In genomic region chr14:31229638-31230229, GRCh38 we compare ENCODE assay signal across 8 cellular contexts. TPM values are rescaled to one million over a fixed set of nuclear protein-coding genes. Genes with fewer than 3 reads are reported as not detected.
A peak's percentile ranks its signal among the peaks of the same experiment; 100 is the strongest.
DNase-seq lines count a peak whose midpoint lies in the region; ATAC-seq and TF ChIP-seq lines count a peak whose summit lies in the region.

No MANE protein-coding gene starts in this region.

- H3K36me3 Mint-ChIP-seq in activated CD8-positive, alpha-beta memory T cell treated with anti-CD3 and anti-CD28 coated beads, Interleukin-2, amount 10 ng/mL, durations not matched to agents 7 days and 5 days = no peaks in the 10 kb centered on the region

- TF ChIP-seq POLR2A in body of pancreas (IDR thresholded peaks at IDR 0.05) (peak in 2 of 3 donors; percentile 68 to 76), testis (IDR thresholded peaks at IDR 0.05) (no peak)

- H3K4me1 Mint-ChIP-seq in activated CD8-positive, alpha-beta memory T cell treated with anti-CD3 and anti-CD28 coated beads, Interleukin-2, amount 10 ng/mL, durations not matched to agents 7 days and 5 days = peaks cover 8% of the 10 kb centered on the region

- H3K27me3 ChIP-seq in body of pancreas = no peaks in the 10 kb centered on the region
- no peaks in the 10 kb centered on the region for H3K27me3 ChIP-seq in testis

- ATAC-seq in body of pancreas (peak; percentile 99), GM21528 (IDR thresholded peaks at IDR 0.05; ENCODE audit: low FRiP score, unreplicated experiment) (no peak), HG03571 (IDR thresholded peaks at IDR 0.05; ENCODE audit: unreplicated experiment) (no peak)
- no peak for ATAC-seq in activated CD8-positive, alpha-beta memory T cell treated with anti-CD3 and anti-CD28 coated beads, Interleukin-2, amount 10 ng/mL, durations not matched to agents 7 days and 5 days

- H3K9me3 ChIP-seq in body of pancreas = no peaks in the 10 kb centered on the region
- H3K9me3 ChIP-seq in testis = no peaks in the 10 kb centered on the region

- H3K4me3 Mint-ChIP-seq in activated CD8-positive, alpha-beta memory T cell treated with anti-CD3 and anti-CD28 coated beads, Interleukin-2, amount 10 ng/mL, durations not matched to agents 7 days and 5 days = no peak overlapping the region

- no peak overlapping the region for H3K4me3 ChIP-seq in body of pancreas
- H3K4me3 ChIP-seq in testis = no peak overlapping the region

- H3K4me1 ChIP-seq in body of pancreas (peaks cover 27% of the 10 kb centered on the region), testis (no peaks in the 10 kb centered on the region)

- H3K36me3 ChIP-seq in body of pancreas (replicated peaks in 1 of 2; ENCODE audit: insufficient read depth in 1 of 2, low read depth in 2 of 2) (no peaks in the 10 kb centered on the region), testis (ENCODE audit: low read depth, missing control alignments) (no peaks in the 10 kb centered on the region)

- WGBS in body of pancreas, 2 donors = 4 to 8% methylated on average over 9 of the region's 9 CpGs
- 58 to 62% methylated on average over 9 of the region's 9 CpGs for whole genome bisulfite sequencing in testis, 2 donors

- H3K27me3 Mint-ChIP-seq in activated CD8-positive, alpha-beta memory T cell treated with anti-CD3 and anti-CD28 coated beads, Interleukin-2, amount 10 ng/mL, durations not matched to agents 7 days and 5 days = peaks cover 3% of the 10 kb centered on the region

- TF ChIP-seq CTCF in body of pancreas (IDR thresholded peaks at IDR 0.05) = no peak
- TF ChIP-seq CTCF in testis (IDR thresholded peaks at IDR 0.05) = no peak

- DNase-seq in DMS53 treated with DMSO at 0.1 percent for 48 hours (lab: John Stamatoyannopoulos, UW; ENCODE audit: unreplicated experiment) = peak; percentile 71
- peak; percentile 100 for DNase-seq in MV-4-11 (lab: John Stamatoyannopoulos, UW)
- DNase-seq in body of pancreas = peak; percentile 86 to 97 (median 92)
- peak; percentile 86 for DNase-seq in islet precursor cell
- DNase-seq in testis = peak; percentile 23
- no peak for DNase-seq in activated CD8-positive, alpha-beta memory T cell treated with anti-CD3 and anti-CD28 coated beads, Interleukin-2, amount 10 ng/mL, durations not matched to agents 7 days and 5 days

- no peaks in the 10 kb centered on the region for H3K9me3 Mint-ChIP-seq in activated CD8-positive, alpha-beta memory T cell treated with anti-CD3 and anti-CD28 coated beads, Interleukin-2, amount 10 ng/mL, durations not matched to agents 7 days and 5 days (ENCODE audit: low read depth)

- intact Hi-C loops in body of pancreas (cut with DNase I) = no loop called here
- intact Hi-C loops in testis (cut with DNase I; ENCODE audit: low total_unique reads) = no loop called here

- H3K27ac Mint-ChIP-seq in activated CD8-positive, alpha-beta memory T cell treated with anti-CD3 and anti-CD28 coated beads, Interleukin-2, amount 10 ng/mL, durations not matched to agents 7 days and 5 days = no peak overlapping the region

- CTCF ChIA-PET in activated CD8-positive, alpha-beta memory T cell treated with anti-CD3 and anti-CD28 coated beads, Interleukin-2, amount 10 ng/mL, durations not matched to agents 7 days and 5 days (lab: Charles Lee) = interaction anchor here (1.0 kb wide), 1 partner anchor 21 kb away, joined by 4 read pairs; no protein-coding TSS in a partner anchor

- H3K27ac ChIP-seq in body of pancreas (peak overlapping the region; percentile 71 to 83 (median 80)), testis (no peak overlapping the region)

RNA-seq across cellular contexts. Expression of gene HECTD1, which starts 22.1 kb away (rescaled TPM):
- 100 to 1,000 TPM; 110 to 221 TPM for total RNA-seq in body of pancreas
- 100 to 1,000 TPM; 232 to 235 TPM for total RNA-seq in testis
- 124 TPM for polyA plus RNA-seq in testis (ENCODE audit: insufficient read depth, low read depth, low replicate concordance)
- total RNA-seq in activated CD8-positive, alpha-beta memory T cell treated with anti-CD3 and anti-CD28 coated beads, Interleukin-2, amount 10 ng/mL, durations not matched to agents 7 days and 5 days = 100 to 1,000 TPM in 1 of 2 experiments, 10 to 100 TPM in 1; 91.0 to 105 TPM

Comparison
In these comparisons a context has a peak if more than half of its experiments do, and no peak if none do; other contexts are left out.
1. H3K27ac ChIP-seq: peak in body of pancreas (4 of 4); none in testis (0 of 2).